ENCODE assay signal across 10 cellular contexts in the genomic region with DNA sequence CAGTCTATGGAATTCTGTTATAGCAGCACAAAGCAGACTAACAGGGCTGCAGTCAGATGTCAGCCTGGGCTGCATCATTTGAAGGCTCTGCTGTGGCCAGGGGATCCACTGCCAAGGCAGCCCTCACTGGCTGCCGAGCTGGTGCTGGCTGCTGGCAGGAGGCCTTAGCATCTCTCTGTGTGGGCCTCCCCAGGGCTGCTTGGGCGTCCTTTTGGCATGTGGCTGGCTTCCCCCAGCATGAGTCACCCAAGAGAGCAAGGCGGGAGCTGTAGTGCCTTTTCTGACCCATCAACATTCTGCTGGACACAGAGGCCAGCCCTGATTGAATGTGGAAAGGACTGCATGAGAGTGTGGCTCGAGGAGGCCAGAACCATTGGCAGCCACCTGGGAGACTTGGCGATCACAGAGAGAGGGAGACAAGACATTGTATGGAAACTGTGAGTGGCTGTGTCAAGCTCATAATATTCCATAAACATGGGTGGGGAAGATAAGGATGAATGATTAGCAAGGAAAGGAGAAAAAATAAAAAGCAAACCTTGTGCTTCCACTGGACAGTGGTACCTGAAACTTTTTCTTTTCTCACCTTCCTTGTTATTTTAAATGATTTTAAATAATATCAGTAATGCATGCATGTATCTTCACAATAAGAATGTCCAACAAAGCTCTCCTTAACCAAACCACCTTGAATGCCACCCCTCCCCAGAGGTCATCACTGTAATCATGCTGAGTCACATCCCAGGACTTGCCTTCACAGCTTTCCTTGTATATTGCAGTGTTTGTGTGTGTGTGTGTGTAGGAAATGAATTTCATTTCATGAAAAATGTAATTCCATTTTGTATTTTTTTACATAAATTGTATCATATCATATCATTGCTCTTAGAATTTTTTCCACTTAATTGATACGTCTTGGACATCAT. TPM values are rescaled to one million over a fixed set of nuclear protein-coding genes. Genes with fewer than 3 reads are reported as not detected.
A peak's percentile ranks its signal among the peaks of the same experiment; 100 is the strongest.
DNase-seq lines count a peak whose midpoint lies in the region; ATAC-seq and TF ChIP-seq lines count a peak whose summit lies in the region.
"Had no signal": no experiment of that assay in that cellular context is flagged by ENCODE, and none has a peak within 500 bp of the region (broad histone marks: within the 10 kb centered on the region; RNA-seq: fewer than 3 reads in every experiment).

No MANE protein-coding gene starts in this region.

- H3K27ac ChIP-seq in coronary artery: peak overlapping the region in 1 of 2 donors; percentile 24
- H3K27ac ChIP-seq in right lobe of liver: no peak overlapping the region
- H3K27ac ChIP-seq in prostate gland: no peak overlapping the region

- TF ChIP-seq CTCF in natural killer cell (IDR thresholded peaks at IDR 0.05): no peak
- TF ChIP-seq CTCF in coronary artery (IDR thresholded peaks at IDR 0.05): no peak
- TF ChIP-seq CTCF in right lobe of liver (IDR thresholded peaks at IDR 0.05): no peak
- no peak for TF ChIP-seq CTCF in prostate gland (IDR thresholded peaks at IDR 0.05)

- DNase-seq in natural killer cell treated with Interleukin-12 subunit alpha and Interleukin-12 subunit beta and Interleukin-15 and Interleukin-18, amount 100 ng/mL, for 72 hours (ENCODE audit: low spot score): no peak
- no peak for DNase-seq in natural killer cell
- DNase-seq in coronary artery (ENCODE audit: low spot score): peak; percentile 87
- DNase-seq in right lobe of liver: peak in 1 of 3 donors; percentile 53
- no peak for DNase-seq in NCI-H2171 treated with DMSO at 0.1 percent for 48 hours (lab: John Stamatoyannopoulos, UW)
- no peak for DNase-seq in prostate gland (ENCODE audit: low spot score)
- DNase-seq: activated naive CD4-positive, alpha-beta T cell treated with Interleukin-2 at 50 U/mL for 16 hours had no signal

- peaks cover 9 to 20% of the 10 kb centered on the region in 2 donors for H3K27me3 Mint-ChIP-seq in natural killer cell treated with Interleukin-12 subunit alpha and Interleukin-12 subunit beta and Interleukin-15 and Interleukin-18, amount 100 ng/mL, for 72 hours
- H3K27me3 Mint-ChIP-seq in natural killer cell (ENCODE audit: low read depth in 2 of 2): peaks cover 10 to 22% of the 10 kb centered on the region in 2 donors

- no peak overlapping the region for H3K27ac Mint-ChIP-seq in natural killer cell treated with Interleukin-12 subunit alpha and Interleukin-12 subunit beta and Interleukin-15 and Interleukin-18, amount 100 ng/mL, for 72 hours
- no peak overlapping the region for H3K27ac Mint-ChIP-seq in natural killer cell

- WGBS in right lobe of liver (ENCODE audit: insufficient coverage, low coverage, low lambda C conversion rate, missing lambda C conversion rate): 45% methylated on average over 4 of the region's 6 CpGs
- WGBS in prostate gland: 44% methylated on average over 6 of the region's 6 CpGs

- H3K36me3 Mint-ChIP-seq in natural killer cell treated with Interleukin-12 subunit alpha and Interleukin-12 subunit beta and Interleukin-15 and Interleukin-18, amount 100 ng/mL, for 72 hours: no peaks in the 10 kb centered on the region
- no peaks in the 10 kb centered on the region for H3K36me3 Mint-ChIP-seq in natural killer cell

- H3K4me1 Mint-ChIP-seq in natural killer cell treated with Interleukin-12 subunit alpha and Interleukin-12 subunit beta and Interleukin-15 and Interleukin-18, amount 100 ng/mL, for 72 hours (ENCODE audit: low read depth in 2 of 2): no peaks in the 10 kb centered on the region
- no peaks in the 10 kb centered on the region for H3K4me1 Mint-ChIP-seq in natural killer cell

- H3K36me3 ChIP-seq in right lobe of liver (no peaks in the 10 kb centered on the region), prostate gland (no peaks in the 10 kb centered on the region)

- H3K9me3 ChIP-seq in right lobe of liver: no peaks in the 10 kb centered on the region
- no peaks in the 10 kb centered on the region for H3K9me3 ChIP-seq in prostate gland

- peak; percentile 18 to 29 for ATAC-seq in natural killer cell treated with Interleukin-12 subunit alpha and Interleukin-12 subunit beta and Interleukin-15 and Interleukin-18, amount 100 ng/mL, for 72 hours
- ATAC-seq in natural killer cell: no peak
- ATAC-seq in right lobe of liver: peak in 3 of 4 donors; percentile 22 to 58 (median 41)
- no peak for ATAC-seq in GM19328 (IDR thresholded peaks at IDR 0.05; ENCODE audit: unreplicated experiment)
- no peak for ATAC-seq in GM19452 (IDR thresholded peaks at IDR 0.05; ENCODE audit: unreplicated experiment)

- H3K9me3 Mint-ChIP-seq in natural killer cell treated with Interleukin-12 subunit alpha and Interleukin-12 subunit beta and Interleukin-15 and Interleukin-18, amount 100 ng/mL, for 72 hours: no peaks in the 10 kb centered on the region
- no peaks in the 10 kb centered on the region for H3K9me3 Mint-ChIP-seq in natural killer cell

- no peak overlapping the region for H3K4me3 ChIP-seq in coronary artery
- H3K4me3 ChIP-seq in right lobe of liver: no peak overlapping the region
- H3K4me3 ChIP-seq in prostate gland: no peak overlapping the region

- H3K27me3 ChIP-seq in right lobe of liver (no peaks in the 10 kb centered on the region), prostate gland (replicated peaks; ENCODE audit: insufficient read depth) (no peaks in the 10 kb centered on the region)

- no peak for TF ChIP-seq POLR2A in right lobe of liver (IDR thresholded peaks at IDR 0.05)
- no peak for TF ChIP-seq POLR2A in prostate gland (IDR thresholded peaks at IDR 0.05)

- intact Hi-C loops in natural killer cell (cut with micrococcal nuclease): no loop called here
- intact Hi-C loops in right lobe of liver (cut with DNase I): loop anchor here in 1 of 2 donors (10.0 kb wide), 1 partner anchor 158 kb away; no protein-coding TSS in a partner anchor
- intact Hi-C loops in prostate gland (cut with DNase I): no loop called here

- no peaks in the 10 kb centered on the region for H3K4me1 ChIP-seq in right lobe of liver
- H3K4me1 ChIP-seq in prostate gland (replicated peaks): no peaks in the 10 kb centered on the region

- H3K4me3 Mint-ChIP-seq in natural killer cell treated with Interleukin-12 subunit alpha and Interleukin-12 subunit beta and Interleukin-15 and Interleukin-18, amount 100 ng/mL, for 72 hours: no peak overlapping the region
- no peak overlapping the region for H3K4me3 Mint-ChIP-seq in natural killer cell

RNA-seq across cellular contexts. Expression of gene VSX1, which starts 55.0 kb away (rescaled TPM):
- total RNA-seq in natural killer cell treated with Interleukin-12 subunit alpha and Interleukin-12 subunit beta and Interleukin-15 and Interleukin-18, amount 100 ng/mL, for 72 hours: not detected
- not detected for total RNA-seq in natural killer cell
- total RNA-seq in right lobe of liver: under 1 TPM in 2 of 6 experiments, not detected in 4; 0.25 to 0.73 TPM
- total RNA-seq in prostate gland: not detected
- total RNA-seq: mononuclear cell had no signal

RNA-seq across cellular contexts. Expression of gene ENTPD6, which starts 58.6 kb away (rescaled TPM):
- total RNA-seq in natural killer cell treated with Interleukin-12 subunit alpha and Interleukin-12 subunit beta and Interleukin-15 and Interleukin-18, amount 100 ng/mL, for 72 hours: 10 to 100 TPM; 24.9 to 58.7 TPM
- total RNA-seq in natural killer cell (10 to 100 TPM; 36.4 to 43.1 (median 41.4) TPM), right lobe of liver (10 to 100 TPM; 28.8 to 48.4 (median 34.6) TPM), prostate gland (100 to 1,000 TPM; 105 to 194 TPM)

Comparison
In these comparisons a context has a peak if more than half of its experiments do, and no peak if none do; other contexts are left out.
1. ATAC-seq: peak in natural killer cell treated with Interleukin-12 subunit alpha and Interleukin-12 subunit beta and Interleukin-15 and Interleukin-18, amount 100 ng/mL, for 72 hours (2 of 2) and right lobe of liver (3 of 4); none in natural killer cell (0 of 3), GM19328 (single experiment) and GM19452 (single experiment).